ENCODE assay signal across 1 cellular context in the genomic region with DNA sequence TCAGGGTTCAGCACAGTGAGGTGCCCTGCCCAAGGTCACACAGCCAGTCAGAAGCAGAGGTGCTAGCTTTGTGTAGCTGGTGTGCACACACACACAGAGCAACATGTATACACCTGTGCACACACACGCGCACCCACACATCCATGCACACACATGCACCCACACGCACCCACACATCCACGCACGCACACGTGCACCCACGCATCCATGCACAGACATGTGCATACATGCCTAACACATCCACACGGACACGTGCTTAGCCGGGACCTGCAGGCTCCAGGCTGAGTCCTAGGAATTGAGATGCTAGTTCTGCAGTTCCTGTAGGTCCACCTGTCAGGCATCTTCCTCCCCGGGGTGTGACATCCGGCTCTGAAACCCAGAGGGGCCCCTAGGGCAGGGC.
TF ChIP-seq lines count a peak whose summit lies in the region.

No MANE protein-coding gene starts in this region.

TF ChIP-seq in HepG2, 621 proteins besides CTCF, POLR2A, EP300 and RAD21:
- peak; percentile 53; the same call in 1 of the 2 replicates for TF ChIP-seq ZNF768 (CRISPR knock-in tag; IDR thresholded peaks at IDR 0.05)
- no peak for TF ChIP-seq REPIN1 (CRISPR knock-in tag; IDR thresholded peaks at IDR 0.05; ENCODE audit: borderline replicate concordance, low read depth)
- TF ChIP-seq, protein P1, sequence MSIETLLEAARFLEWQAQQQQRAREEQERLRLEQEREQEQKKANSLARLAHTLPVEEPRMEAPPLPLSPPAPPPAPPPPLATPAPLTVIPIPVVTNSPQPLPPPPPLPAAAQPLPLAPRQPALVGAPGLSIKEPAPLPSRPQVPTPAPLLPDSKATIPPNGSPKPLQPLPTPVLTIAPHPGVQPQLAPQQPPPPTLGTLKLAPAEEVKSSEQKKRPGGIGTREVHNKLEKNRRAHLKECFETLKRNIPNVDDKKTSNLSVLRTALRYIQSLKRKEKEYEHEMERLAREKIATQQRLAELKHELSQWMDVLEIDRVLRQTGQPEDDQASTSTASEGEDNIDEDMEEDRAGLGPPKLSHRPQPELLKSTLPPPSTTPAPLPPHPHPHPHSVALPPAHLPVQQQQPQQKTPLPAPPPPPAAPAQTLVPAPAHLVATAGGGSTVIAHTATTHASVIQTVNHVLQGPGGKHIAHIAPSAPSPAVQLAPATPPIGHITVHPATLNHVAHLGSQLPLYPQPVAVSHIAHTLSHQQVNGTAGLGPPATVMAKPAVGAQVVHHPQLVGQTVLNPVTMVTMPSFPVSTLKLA (IDR thresholded peaks at IDR 0.05) = peak; percentile 89
- no peak for TF ChIP-seq ZNF383 (CRISPR knock-in tag; IDR thresholded peaks at IDR 0.05; ENCODE audit: borderline replicate concordance)
- TF ChIP-seq SIN3A (IDR thresholded peaks at IDR 0.05; ENCODE audit: borderline replicate concordance, low read depth, low read length) = no peak
- no peak for TF ChIP-seq ZNF660 (CRISPR knock-in tag; IDR thresholded peaks at IDR 0.05; ENCODE audit: borderline replicate concordance, low read depth)
- 0 out of 2 replicates have a peak, but pooled peaks have one; percentile 17 for TF ChIP-seq ZNF562 (CRISPR knock-in tag; IDR thresholded peaks at IDR 0.05; ENCODE audit: borderline replicate concordance)
